ENCODE assay signal across 20 cellular contexts in the genomic region with DNA sequence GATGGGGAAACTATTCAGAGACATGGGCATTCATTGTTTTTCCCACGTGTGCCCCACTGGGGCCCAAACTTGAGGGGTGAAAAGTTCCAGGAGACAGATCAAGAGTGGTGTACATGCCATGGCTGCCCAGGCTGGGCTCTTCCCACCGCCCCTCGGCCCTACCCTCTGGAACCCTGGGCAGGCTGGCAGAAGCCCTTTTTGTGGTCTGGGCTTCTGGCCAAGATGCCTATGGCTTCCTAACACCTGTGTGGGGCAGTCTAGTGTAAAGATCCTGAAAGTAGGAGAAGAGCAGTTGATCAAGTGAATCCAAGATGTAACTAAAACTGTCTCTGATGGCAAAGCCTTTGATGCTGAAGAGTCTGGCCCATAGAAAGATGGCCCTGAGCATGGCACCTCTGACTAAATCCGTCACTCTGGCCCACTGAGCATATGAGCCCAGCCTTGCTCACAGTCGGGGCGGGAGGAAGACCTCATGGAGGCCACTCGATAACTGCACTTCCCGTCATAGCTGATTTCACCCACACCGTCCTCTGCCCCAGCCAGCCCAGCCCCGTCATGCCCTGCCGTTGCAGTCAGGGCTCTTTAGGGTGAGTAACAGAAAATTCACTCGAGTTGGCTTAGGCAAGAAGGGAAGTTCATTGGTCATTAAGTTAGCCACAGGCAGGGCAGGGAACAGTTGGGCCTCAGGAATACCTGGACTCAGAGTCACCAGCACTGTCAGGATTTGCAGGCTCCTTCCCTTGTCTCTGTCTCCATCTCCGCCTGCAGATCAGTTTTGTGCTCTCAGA. TPM values are rescaled to one million over a fixed set of nuclear protein-coding genes. Genes with fewer than 3 reads are reported as not detected.
A peak's percentile ranks its signal among the peaks of the same experiment; 100 is the strongest.
DNase-seq lines count a peak whose midpoint lies in the region; ATAC-seq, FAIRE-seq and TF ChIP-seq lines count a peak whose summit lies in the region.
"Had no signal": no experiment of that assay in that cellular context is flagged by ENCODE, and none has a peak within 500 bp of the region (broad histone marks: within the 10 kb centered on the region; RNA-seq: fewer than 3 reads in every experiment).

No MANE protein-coding gene starts in this region.

- H3K36me3 ChIP-seq in GM23248 (ENCODE audit: low read depth) (no peaks in the 10 kb centered on the region), astrocyte (ENCODE audit: insufficient read depth, low read length) (no peaks in the 10 kb centered on the region), neural progenitor cell (no peaks in the 10 kb centered on the region)
- H3K36me3 ChIP-seq: cardiac muscle cell, esophagus squamous epithelium, heart right ventricle had no signal

- H3K4me3 ChIP-seq in GM23248 (no peak overlapping the region), astrocyte (ENCODE audit: insufficient read depth, low read depth, low read length) (no peak overlapping the region), neural progenitor cell (no peak overlapping the region)
- H3K4me3 ChIP-seq: cardiac muscle cell, esophagus squamous epithelium, heart right ventricle, psoas muscle, testis had no signal

- H3K4me1 Mint-ChIP-seq in astrocyte (ENCODE audit: low read depth, unreplicated experiment) (peaks cover 7% of the 10 kb centered on the region), neural progenitor cell (peaks cover 46% of the 10 kb centered on the region)
- H3K4me1 Mint-ChIP-seq in T-helper 2 cell treated with Interferon-gamma antibody and Interleukin-4, amounts not matched to agents 5 μg/mL and 100 μg/mL, for 36 hours (ENCODE audit: low read depth), result peaks cover 3% of the 10 kb centered on the region

- no peak overlapping the region for H3K4me2 ChIP-seq in GM23248 (ENCODE audit: unreplicated experiment)
- H3K4me2 ChIP-seq in astrocyte (ENCODE audit: low read length), result no peak overlapping the region
- no peak overlapping the region for H3K4me2 ChIP-seq in neural progenitor cell
- H3K4me2 ChIP-seq: SK-N-SH had no signal

- no peaks in the 10 kb centered on the region for H3K9me3 Mint-ChIP-seq in astrocyte (ENCODE audit: unreplicated experiment)
- peaks cover 4% of the 10 kb centered on the region for H3K9me3 Mint-ChIP-seq in neural progenitor cell
- no peaks in the 10 kb centered on the region for H3K9me3 Mint-ChIP-seq in T-helper 2 cell treated with Interferon-gamma antibody and Interleukin-4, amounts not matched to agents 5 μg/mL and 100 μg/mL, for 36 hours
- H3K9me3 Mint-ChIP-seq: activated CD4-positive, alpha-beta memory T cell treated with anti-CD3 and anti-CD28 coated beads for 36 hours; activated T-cell treated with anti-CD3 and anti-CD28 coated beads, Interleukin-2, amount 50 U/mL, for 4 hours; nephron had no signal

- no peak overlapping the region for H3K9ac ChIP-seq in GM23248
- H3K9ac ChIP-seq in astrocyte (ENCODE audit: low read length), result no peak overlapping the region
- H3K9ac ChIP-seq in neural progenitor cell, result no peak overlapping the region
- H3K9ac ChIP-seq: SK-N-SH had no signal

- no peak overlapping the region for H2AFZ ChIP-seq in GM23248
- H2AFZ ChIP-seq in astrocyte (ENCODE audit: low read depth, low read length), result no peak overlapping the region
- H2AFZ ChIP-seq in neural progenitor cell (replicated peaks), result no peak overlapping the region

- WGBS in GM23248 (ENCODE audit: low coverage in 1 of 2, low lambda C conversion rate in 2 of 2, missing lambda C conversion rate in 2 of 2), 2 experiments, result 80% methylated on average over 13 of the region's 13 CpGs

- POLR2A ChIA-PET in HEK293T (lab: Yijun Ruan, JAX), result no interaction called here

- no peaks in the 10 kb centered on the region for H3K27me3 ChIP-seq in GM23248 (replicated peaks; ENCODE audit: insufficient read depth)
- peaks cover under 1% of the 10 kb centered on the region for H3K27me3 ChIP-seq in astrocyte (ENCODE audit: insufficient read depth, low read length)
- H3K27me3 ChIP-seq in neural progenitor cell, result no peaks in the 10 kb centered on the region
- H3K27me3 ChIP-seq: cardiac muscle cell, esophagus squamous epithelium, heart right ventricle, testis had no signal

- no peak for ATAC-seq in GM21526 (IDR thresholded peaks at IDR 0.05; ENCODE audit: low FRiP score, unreplicated experiment)
- ATAC-seq: activated T-cell treated with anti-CD3 and anti-CD28 coated beads, Interleukin-2, amount 50 U/mL, for 4 hours; heart right ventricle; psoas muscle had no signal

- H3K4me1 ChIP-seq in GM23248 (ENCODE audit: insufficient read depth) (peaks cover 5% of the 10 kb centered on the region; the same call in 1 of the 2 replicates), astrocyte (ENCODE audit: insufficient read depth, low read length) (no peaks in the 10 kb centered on the region), neural progenitor cell (peaks cover 2% of the 10 kb centered on the region)
- H3K4me1 ChIP-seq: psoas muscle, testis had no signal

- FAIRE-seq in astrocyte (lab: Jason Lieb, UNC), result no peak
- FAIRE-seq: TTC549 had no signal

- H3K27me3 Mint-ChIP-seq in astrocyte (ENCODE audit: low read depth, unreplicated experiment) (peaks cover 9% of the 10 kb centered on the region), neural progenitor cell (ENCODE audit: insufficient read depth, low read depth) (peaks cover 13% of the 10 kb centered on the region)
- H3K27me3 Mint-ChIP-seq in T-helper 2 cell treated with Interferon-gamma antibody and Interleukin-4, amounts not matched to agents 5 μg/mL and 100 μg/mL, for 36 hours (ENCODE audit: low read depth), result peaks cover 11% of the 10 kb centered on the region

- H3K27ac Mint-ChIP-seq in astrocyte (ENCODE audit: unreplicated experiment), result no peak overlapping the region
- H3K27ac Mint-ChIP-seq in neural progenitor cell, result peak overlapping the region; percentile 25
- H3K27ac Mint-ChIP-seq in T-helper 2 cell treated with Interferon-gamma antibody and Interleukin-4, amounts not matched to agents 5 μg/mL and 100 μg/mL, for 36 hours, result no peak overlapping the region
- H3K27ac Mint-ChIP-seq: activated CD4-positive, alpha-beta memory T cell treated with anti-CD3 and anti-CD28 coated beads for 36 hours; activated naive CD8-positive, alpha-beta T cell; nephron had no signal

- H3K4me3 Mint-ChIP-seq in astrocyte (ENCODE audit: unreplicated experiment), result no peak overlapping the region
- no peak overlapping the region for H3K4me3 Mint-ChIP-seq in neural progenitor cell
- no peak overlapping the region for H3K4me3 Mint-ChIP-seq in T-helper 2 cell treated with Interferon-gamma antibody and Interleukin-4, amounts not matched to agents 5 μg/mL and 100 μg/mL, for 36 hours
- H3K4me3 Mint-ChIP-seq: activated CD4-positive, alpha-beta memory T cell treated with anti-CD3 and anti-CD28 coated beads for 36 hours; activated naive CD8-positive, alpha-beta T cell; activated T-cell treated with anti-CD3 and anti-CD28 coated beads, Interleukin-2, amount 50 U/mL, for 4 hours; nephron had no signal

- in situ Hi-C loops in GM23248 (cut with MboI), result no loop called here

- H3K9me2 ChIP-seq in GM23248 (ENCODE audit: insufficient read depth), result no peaks in the 10 kb centered on the region
- H3K9me2 ChIP-seq: SK-N-SH had no signal

- CTCF ChIA-PET in HEK293T (lab: Yijun Ruan, JAX), result no interaction called here

- H3F3A ChIP-seq in GM23248 (ENCODE audit: insufficient read depth) (0 out of 2 replicates have a peak, but pooled peaks cover 3% of the 10 kb centered on the region), neural progenitor cell (ENCODE audit: low read depth) (no peaks in the 10 kb centered on the region)

- H3K9me3 ChIP-seq in GM23248 (ENCODE audit: low read depth) (no peaks in the 10 kb centered on the region), astrocyte (ENCODE audit: insufficient read depth, low read depth, low read length) (no peaks in the 10 kb centered on the region), neural progenitor cell (ENCODE audit: low read depth) (no peaks in the 10 kb centered on the region)
- H3K9me3 ChIP-seq: esophagus squamous epithelium, heart right ventricle, psoas muscle, SK-N-SH, testis had no signal

- no peak overlapping the region for H3K27ac ChIP-seq in GM23248
- no peak overlapping the region for H3K27ac ChIP-seq in astrocyte (ENCODE audit: low read depth, low read length)
- no peak overlapping the region for H3K27ac ChIP-seq in neural progenitor cell
- H3K27ac ChIP-seq: cardiac muscle cell, esophagus squamous epithelium, heart right ventricle, psoas muscle, testis had no signal

- H3K36me3 Mint-ChIP-seq in astrocyte (ENCODE audit: low read depth, unreplicated experiment), result no peaks in the 10 kb centered on the region
- no peaks in the 10 kb centered on the region for H3K36me3 Mint-ChIP-seq in neural progenitor cell
- no peaks in the 10 kb centered on the region for H3K36me3 Mint-ChIP-seq in T-helper 2 cell treated with Interferon-gamma antibody and Interleukin-4, amounts not matched to agents 5 μg/mL and 100 μg/mL, for 36 hours (ENCODE audit: low read depth)
- H3K36me3 Mint-ChIP-seq: activated CD4-positive, alpha-beta memory T cell treated with anti-CD3 and anti-CD28 coated beads for 36 hours had no signal

- peak; percentile 57 for DNase-seq in GM23248
- DNase-seq in LoVo (ENCODE audit: low spot score), result peak; percentile 44
- DNase-seq in astrocyte (ENCODE audit: low read depth), result peak; percentile 38
- DNase-seq in neural progenitor cell (ENCODE audit: low spot score), result no peak
- DNase-seq in HEK293T (ENCODE audit: extremely low spot score), result no peak
- DNase-seq in T-helper 2 cell treated with Interferon-gamma antibody and Interleukin-4, amounts not matched to agents 5 μg/mL and 100 μg/mL, for 36 hours (ENCODE audit: low spot score), result no peak
- DNase-seq: activated CD4-positive, alpha-beta memory T cell treated with anti-CD3 and anti-CD28 coated beads for 36 hours; activated T-cell treated with anti-CD3 and anti-CD28 coated beads, Interleukin-2, amount 50 U/mL, for 4 hours; esophagus squamous epithelium; heart right ventricle; NCI-H1694 treated with DMSO at 0.1 percent for 48 hours; psoas muscle; SK-N-SH; stimulated activated CD4-positive, alpha-beta T cell treated with anti-CD3 and anti-CD28 coated beads, Interleukin-12 subunit alpha, Interleukin-12 subunit beta, amount 100 ng/mL, for 4 hours; testis had no signal

- no peaks in the 10 kb centered on the region for H4K20me1 ChIP-seq in GM23248 (ENCODE audit: insufficient read depth)
- H4K20me1 ChIP-seq in astrocyte (ENCODE audit: insufficient read depth, low read length), result no peaks in the 10 kb centered on the region
- H4K20me1 ChIP-seq in neural progenitor cell (ENCODE audit: low read depth), result no peaks in the 10 kb centered on the region

- no peaks in the 10 kb centered on the region for H3K79me2 ChIP-seq in GM23248 (ENCODE audit: insufficient read depth)
- H3K79me2 ChIP-seq in astrocyte (ENCODE audit: insufficient read depth, low read length), result no peaks in the 10 kb centered on the region
- H3K79me2 ChIP-seq in neural progenitor cell (ENCODE audit: low read depth), result no peaks in the 10 kb centered on the region

- TF ChIP-seq CTCF in astrocyte (IDR thresholded peaks at IDR 0.05; ENCODE audit: insufficient read depth, low read depth, low read length) (no peak), neural progenitor cell (IDR thresholded peaks at IDR 0.05) (no peak)

RNA-seq across cellular contexts. Expression of gene MTPAP, which starts 37.9 kb away (rescaled TPM):
- total RNA-seq in GM23248 (2014; rRNA removed; shearing (Covaris generic)), result 8.9 and 15.6 TPM in 2 replicates
- polyA plus RNA-seq in GM23248 (2016; fragmentation: Nextera tagmentation; extraction: Ambion mirVana), result 25.1 and 28.9 TPM in 2 replicates
- total RNA-seq in astrocyte (24.9 and 26.5 TPM in 2 replicates), neural progenitor cell (ENCODE audit: low replicate concordance) (24.7 and 48.4 TPM in 2 replicates)

RNA-seq across cellular contexts. Expression of gene MAP3K8, which starts 47.0 kb away (rescaled TPM):
- 3.7 and 8.5 TPM in 2 replicates for total RNA-seq in GM23248 (2014; rRNA removed; shearing (Covaris generic))
- polyA plus RNA-seq in GM23248 (2016; fragmentation: Nextera tagmentation; extraction: Ambion mirVana), result 4.8 and 4.9 TPM in 2 replicates
- total RNA-seq in astrocyte (3.5 and 5.1 TPM in 2 replicates), neural progenitor cell (ENCODE audit: low replicate concordance) (4.7 and 7.3 TPM in 2 replicates)

Comparison
In these comparisons a context has a peak if more than half of its experiments do, and no peak if none do; other contexts are left out.
1. DNase-seq: peak in GM23248 (single experiment), LoVo (single experiment) and astrocyte (single experiment); none in neural progenitor cell (single experiment), HEK293T (single experiment) and T-helper 2 cell treated with Interferon-gamma antibody and Interleukin-4, amounts not matched to agents 5 μg/mL and 100 μg/mL, for 36 hours (single experiment).